Comparison of ENCODE assay signal across 14 cellular contexts in genomic region chr4:144310535-144310934, GRCh38.
DNase-seq lines count a peak whose midpoint lies in the region; ATAC-seq and TF ChIP-seq lines count a peak whose summit lies in the region.
"Had no signal": no experiment of that assay in that cellular context is flagged by ENCODE, and none has a peak within 500 bp of the region (broad histone marks: within the 10 kb centered on the region; RNA-seq: fewer than 3 reads in every experiment).

No MANE protein-coding gene starts in this region.

- H3K4me3 Mint-ChIP-seq in nephron progenitor cell = no peak overlapping the region
- no peak overlapping the region for H3K4me3 Mint-ChIP-seq in stimulated activated naive B cell treated with anti-CD40 and anti-IgM and Interleukin-4, amounts not matched to agents 10 μg/mL and 1 μg/mL and 100 μg/mL, for 72 hours
- no peak overlapping the region for H3K4me3 Mint-ChIP-seq in activated naive CD8-positive, alpha-beta T cell treated with anti-CD3 and anti-CD28 coated beads for 36 hours
- H3K4me3 Mint-ChIP-seq: B cell; CD4-positive, alpha-beta T cell; CD8-positive, alpha-beta T cell had no signal

- peak; percentile 71 to 80 for ATAC-seq in stimulated activated naive B cell treated with anti-CD40 and anti-IgM and Interleukin-4, amounts not matched to agents 10 μg/mL and 1 μg/mL and 100 μg/mL, for 72 hours (replicated peaks)
- ATAC-seq in GM21526 (IDR thresholded peaks at IDR 0.05; ENCODE audit: low FRiP score, unreplicated experiment) = no peak
- ATAC-seq: A549; CD8-positive, alpha-beta T cell; GM12878 had no signal

- peak overlapping the region; percentile 9 for H3K27ac Mint-ChIP-seq in nephron progenitor cell
- no peak overlapping the region for H3K27ac Mint-ChIP-seq in stimulated activated naive B cell treated with anti-CD40 and anti-IgM and Interleukin-4, amounts not matched to agents 10 μg/mL and 1 μg/mL and 100 μg/mL, for 72 hours
- H3K27ac Mint-ChIP-seq in activated naive CD8-positive, alpha-beta T cell treated with anti-CD3 and anti-CD28 coated beads for 36 hours = no peak overlapping the region
- H3K27ac Mint-ChIP-seq: B cell; CD4-positive, alpha-beta T cell; CD8-positive, alpha-beta T cell had no signal

- no peaks in the 10 kb centered on the region for H3K27me3 Mint-ChIP-seq in nephron progenitor cell (ENCODE audit: low read depth, poor library complexity)
- H3K27me3 Mint-ChIP-seq in stimulated activated naive B cell treated with anti-CD40 and anti-IgM and Interleukin-4, amounts not matched to agents 10 μg/mL and 1 μg/mL and 100 μg/mL, for 72 hours = peaks cover 13 to 23% of the 10 kb centered on the region in 2 donors
- no peaks in the 10 kb centered on the region for H3K27me3 Mint-ChIP-seq in activated naive CD8-positive, alpha-beta T cell treated with anti-CD3 and anti-CD28 coated beads for 36 hours
- H3K27me3 Mint-ChIP-seq: B cell; CD4-positive, alpha-beta T cell had no signal

- peaks cover 6% of the 10 kb centered on the region for H3K36me3 Mint-ChIP-seq in nephron progenitor cell (ENCODE audit: low read depth)
- peaks cover 5 to 11% of the 10 kb centered on the region in 2 donors for H3K36me3 Mint-ChIP-seq in stimulated activated naive B cell treated with anti-CD40 and anti-IgM and Interleukin-4, amounts not matched to agents 10 μg/mL and 1 μg/mL and 100 μg/mL, for 72 hours
- H3K36me3 Mint-ChIP-seq in activated naive CD8-positive, alpha-beta T cell treated with anti-CD3 and anti-CD28 coated beads for 36 hours = no peaks in the 10 kb centered on the region
- H3K36me3 Mint-ChIP-seq: CD8-positive, alpha-beta T cell had no signal

- H3K9me3 Mint-ChIP-seq in nephron progenitor cell = peaks cover 55% of the 10 kb centered on the region
- H3K9me3 Mint-ChIP-seq in stimulated activated naive B cell treated with anti-CD40 and anti-IgM and Interleukin-4, amounts not matched to agents 10 μg/mL and 1 μg/mL and 100 μg/mL, for 72 hours = peaks cover 16 to 20% of the 10 kb centered on the region in 2 donors
- H3K9me3 Mint-ChIP-seq in activated naive CD8-positive, alpha-beta T cell treated with anti-CD3 and anti-CD28 coated beads for 36 hours = peaks cover 9% of the 10 kb centered on the region

- peak; percentile 60 for DNase-seq in MV-4-11 (lab: John Stamatoyannopoulos, UW)
- DNase-seq in nephron progenitor cell = no peak
- no peak for DNase-seq in stimulated activated naive B cell treated with anti-CD40 and anti-IgM and Interleukin-4, amounts not matched to agents 10 μg/mL and 1 μg/mL and 100 μg/mL, for 72 hours
- no peak for DNase-seq in activated naive CD8-positive, alpha-beta T cell treated with anti-CD3 and anti-CD28 coated beads for 36 hours
- DNase-seq: AML-193; Caco-2; Calu3; CD4-positive, alpha-beta T cell; CD8-positive, alpha-beta T cell; DMS79 treated with DMSO at 0.1 percent for 48 hours had no signal

- TF ChIP-seq CTCF in nephron progenitor cell (IDR thresholded peaks at IDR 0.05) = no peak

- H3K4me1 Mint-ChIP-seq in nephron progenitor cell = no peaks in the 10 kb centered on the region
- no peaks in the 10 kb centered on the region for H3K4me1 Mint-ChIP-seq in stimulated activated naive B cell treated with anti-CD40 and anti-IgM and Interleukin-4, amounts not matched to agents 10 μg/mL and 1 μg/mL and 100 μg/mL, for 72 hours
- no peaks in the 10 kb centered on the region for H3K4me1 Mint-ChIP-seq in activated naive CD8-positive, alpha-beta T cell treated with anti-CD3 and anti-CD28 coated beads for 36 hours
- H3K4me1 Mint-ChIP-seq: B cell had no signal
